7 cellular contexts compared by ENCODE assay signal in genomic region chr4:973431-974397, GRCh38. TPM values are rescaled to one million over a fixed set of nuclear protein-coding genes. Genes with fewer than 3 reads are reported as not detected.
DNase-seq lines count a peak whose midpoint lies in the region; ATAC-seq, FAIRE-seq and TF ChIP-seq lines count a peak whose summit lies in the region.

TSS of gene DGKQ (minus strand) at chr4:973569. CDS start at chr4:973482, 87 bp downstream.

- H3K27me3 ChIP-seq in lower lobe of right lung (ENCODE audit: low read depth): no peaks in the 10 kb centered on the region

- FAIRE-seq in GM18507 (lab: Jason Lieb, UNC): peak; percentile 77

- peaks cover 34% of the 10 kb centered on the region for H3K4me1 ChIP-seq in lower lobe of right lung

- H3K27ac ChIP-seq in lower lobe of right lung: no peak within 1 kb of the TSS

- TF ChIP-seq CTCF in lower lobe of right lung (IDR thresholded peaks at IDR 0.05): no peak

- intact Hi-C loops in activated CD4-positive, alpha-beta memory T cell treated with anti-CD3 and anti-CD28 coated beads for 36 hours (cut with micrococcal nuclease): loop anchor here (1.0 to 5.0 kb wide), 4 partner anchors 14 to 191 kb away; partner anchors contain the start of genes FGFRL1, GAK, IDUA and TMEM175
- intact Hi-C loops in lower lobe of right lung (cut with DNase I): no loop called here

- H3K27me3 Mint-ChIP-seq in activated CD4-positive, alpha-beta memory T cell treated with anti-CD3 and anti-CD28 coated beads for 36 hours: no peaks in the 10 kb centered on the region

- H3K27ac Mint-ChIP-seq in activated CD4-positive, alpha-beta memory T cell treated with anti-CD3 and anti-CD28 coated beads for 36 hours: no peak within 1 kb of the TSS

- no peaks in the 10 kb centered on the region for H3K9me3 ChIP-seq in lower lobe of right lung

- H3K36me3 ChIP-seq in lower lobe of right lung: no peaks in the 10 kb centered on the region

- peak; percentile 48 for ATAC-seq in HG02884 (IDR thresholded peaks at IDR 0.05; ENCODE audit: unreplicated experiment)
- peak; percentile 97 to 98 for ATAC-seq in lower lobe of right lung

- no peaks in the 10 kb centered on the region for H3K36me3 Mint-ChIP-seq in activated CD4-positive, alpha-beta memory T cell treated with anti-CD3 and anti-CD28 coated beads for 36 hours

- peaks cover 8% of the 10 kb centered on the region for H3K4me1 Mint-ChIP-seq in activated CD4-positive, alpha-beta memory T cell treated with anti-CD3 and anti-CD28 coated beads for 36 hours (ENCODE audit: low read depth)

- peak within 1 kb of the TSS; percentile 55 for H3K4me3 Mint-ChIP-seq in activated CD4-positive, alpha-beta memory T cell treated with anti-CD3 and anti-CD28 coated beads for 36 hours

- H3K9me3 Mint-ChIP-seq in activated CD4-positive, alpha-beta memory T cell treated with anti-CD3 and anti-CD28 coated beads for 36 hours: no peaks in the 10 kb centered on the region

- POLR2A ChIA-PET in activated CD4-positive, alpha-beta memory T cell treated with anti-CD3 and anti-CD28 coated beads for 36 hours (lab: Charles Lee): no interaction called here

- CTCF ChIA-PET in activated CD4-positive, alpha-beta memory T cell treated with anti-CD3 and anti-CD28 coated beads for 36 hours (lab: Charles Lee): no interaction called here

- DNase-seq in GM18507 (ENCODE audit: extremely low spot score, insufficient read length, low read depth): peak; percentile 98
- peak; percentile 52 for DNase-seq in NCI-H226
- peak; percentile 92 for DNase-seq in activated CD4-positive, alpha-beta memory T cell treated with anti-CD3 and anti-CD28 coated beads for 36 hours
- peak; percentile 91 for DNase-seq in ecto neural progenitor cell (ENCODE audit: low spot score)
- peak; percentile 91 for DNase-seq in lower lobe of right lung
- peak; percentile 85 to 90 for DNase-seq in stimulated activated CD4-positive, alpha-beta T cell treated with anti-CD3 and anti-CD28 coated beads, Interleukin-4, amount 100 ng/mL, for 4 hours

- peak within 1 kb of the TSS; percentile 88 for H3K4me3 ChIP-seq in lower lobe of right lung

RNA-seq across cellular contexts. Expression of gene DGKQ, which starts in this region (rescaled TPM):
- total RNA-seq in activated CD4-positive, alpha-beta memory T cell treated with anti-CD3 and anti-CD28 coated beads for 36 hours: 10 to 100 TPM; 11.1 to 11.4 TPM
- total RNA-seq in lower lobe of right lung: 18.8 TPM
